35 cellular contexts compared by ENCODE assay signal in genomic region chr13:94227255-94227879, GRCh38.
"Had no signal": no experiment of that assay in that cellular context is flagged by ENCODE, and none has a peak within 500 bp of the region (broad histone marks: within the 10 kb centered on the region; RNA-seq: fewer than 3 reads in every experiment).

No MANE protein-coding gene starts in this region.

- H3K27me3 ChIP-seq: adrenal gland, body of pancreas, brain microvascular endothelial cell, breast epithelium had no signal

- H3K9me3 ChIP-seq: adrenal gland, body of pancreas, breast epithelium had no signal

- H3K27me3 Mint-ChIP-seq: activated B cell treated with CpG ODN at 0.5 μM for 24 hours; activated naive CD8-positive, alpha-beta T cell treated with anti-CD3 and anti-CD28 coated beads for 36 hours had no signal

- H3K36me3 ChIP-seq: adrenal gland, brain microvascular endothelial cell, breast epithelium had no signal

- H3K4me1 ChIP-seq: adrenal gland, body of pancreas, breast epithelium had no signal

- H3K4me3 Mint-ChIP-seq: activated B cell treated with CpG ODN at 0.5 μM for 24 hours; activated CD4-positive, alpha-beta memory T cell treated with anti-CD3 and anti-CD28 coated beads for 36 hours; activated CD4-positive, alpha-beta T cell treated with anti-CD3 and anti-CD28 coated beads, Interleukin-2, amount 10 ng/mL, durations not matched to agents 24 days and 14 days; activated CD8-positive, alpha-beta T cell treated with anti-CD3 and anti-CD28 coated beads for 36 hours; activated naive CD4-positive, alpha-beta T cell treated with anti-CD3 and anti-CD28 coated beads for 36 hours; activated naive CD8-positive, alpha-beta T cell treated with anti-CD3 and anti-CD28 coated beads for 36 hours; activated T-cell treated with anti-CD3 and anti-CD28 coated beads, Interleukin-2, amount 50 U/mL, for 4 hours; activated T-cell treated with anti-CD3 and anti-CD28 coated beads, Interleukin-2, amount 50 U/mL, for 72 hours; activated T-helper 1 cell treated with anti-CD3 and anti-CD28 coated beads, Interleukin-12 subunit alpha, Interleukin-12 subunit beta, Interleukin-2, Interleukin-4 antibody, amounts not matched to agents 30 ng/mL and 10 ng/mL and 1 ng/mL, durations not matched to agents 14 hours and 24 hours and 36 hours; activated T-helper 17 cell treated with anti-CD3 and anti-CD28 coated beads, Interleukin-2, amount 50 U/mL, for 72 hours; T-helper 1 cell treated with Interleukin-12 subunit alpha and Interleukin-12 subunit beta and Interleukin-4 antibody, amounts not matched to agents 30 μg/mL and 1 μg/mL, for 36 hours; T-helper 2 cell treated with Interferon-gamma antibody and Interleukin-4, amounts not matched to agents 5 μg/mL and 100 μg/mL, for 36 hours had no signal

- H3K4me1 Mint-ChIP-seq: activated B cell treated with CpG ODN at 0.5 μM for 24 hours; activated CD4-positive, alpha-beta T cell treated with anti-CD3 and anti-CD28 coated beads, Interleukin-2, amount 10 ng/mL, durations not matched to agents 24 days and 14 days; activated naive CD8-positive, alpha-beta T cell treated with anti-CD3 and anti-CD28 coated beads for 36 hours; activated T-helper 17 cell treated with anti-CD3 and anti-CD28 coated beads, Interleukin-2, amount 50 U/mL, for 72 hours had no signal

- H3K36me3 Mint-ChIP-seq: activated CD4-positive, alpha-beta memory T cell treated with anti-CD3 and anti-CD28 coated beads for 36 hours; activated naive CD4-positive, alpha-beta T cell treated with anti-CD3 and anti-CD28 coated beads, Interleukin-2, amount 50 U/mL, for 72 hours; activated naive CD8-positive, alpha-beta T cell treated with anti-CD3 and anti-CD28 coated beads for 36 hours had no signal

- ATAC-seq: activated CD8-positive, alpha-beta T cell treated with anti-CD3 and anti-CD28 coated beads for 36 hours; activated naive CD4-positive, alpha-beta T cell treated with anti-CD3 and anti-CD28 coated beads, Interleukin-2, amount 50 U/mL, for 72 hours; activated T-cell treated with anti-CD3 and anti-CD28 coated beads, Interleukin-2, amount 50 U/mL, for 4 hours; activated T-cell treated with anti-CD3 and anti-CD28 coated beads, Interleukin-2, amount 50 U/mL, for 72 hours; activated T-helper 17 cell treated with anti-CD3 and anti-CD28 coated beads, Interleukin-2, amount 50 U/mL, for 72 hours; body of pancreas had no signal

- H3K27ac Mint-ChIP-seq: activated B cell treated with CpG ODN at 0.5 μM for 24 hours; activated CD4-positive, alpha-beta memory T cell treated with anti-CD3 and anti-CD28 coated beads for 36 hours; activated CD4-positive, alpha-beta T cell treated with anti-CD3 and anti-CD28 coated beads, Interleukin-2, amount 10 ng/mL, durations not matched to agents 24 days and 14 days; activated CD8-positive, alpha-beta T cell treated with anti-CD3 and anti-CD28 coated beads for 36 hours; activated naive CD4-positive, alpha-beta T cell treated with anti-CD3 and anti-CD28 coated beads for 36 hours; activated naive CD4-positive, alpha-beta T cell treated with anti-CD3 and anti-CD28 coated beads, Interleukin-2, amount 50 U/mL, for 72 hours; activated naive CD8-positive, alpha-beta T cell treated with anti-CD3 and anti-CD28 coated beads for 36 hours; activated T-cell treated with anti-CD3 and anti-CD28 coated beads, Interleukin-2, amount 50 U/mL, for 72 hours; activated T-helper 1 cell treated with anti-CD3 and anti-CD28 coated beads, Interleukin-12 subunit alpha, Interleukin-12 subunit beta, Interleukin-2, Interleukin-4 antibody, amounts not matched to agents 30 ng/mL and 10 ng/mL and 1 ng/mL, durations not matched to agents 14 hours and 24 hours and 36 hours; activated T-helper 17 cell treated with anti-CD3 and anti-CD28 coated beads, Interleukin-2, amount 50 U/mL, for 72 hours; T-helper 1 cell treated with Interleukin-12 subunit alpha and Interleukin-12 subunit beta and Interleukin-4 antibody, amounts not matched to agents 30 μg/mL and 1 μg/mL, for 36 hours; T-helper 2 cell treated with Interferon-gamma antibody and Interleukin-4, amounts not matched to agents 5 μg/mL and 100 μg/mL, for 36 hours had no signal

- H3K4me3 ChIP-seq: adrenal gland, body of pancreas, breast epithelium had no signal

- DNase-seq: activated B cell treated with CpG ODN at 0.5 μM for 24 hours; activated CD4-positive, alpha-beta memory T cell treated with anti-CD3 and anti-CD28 coated beads for 36 hours; activated CD4-positive, alpha-beta T cell treated with anti-CD3 and anti-CD28 coated beads for 4 hours; activated CD4-positive, alpha-beta T cell treated with anti-CD3 and anti-CD28 coated beads, Interleukin-2, amount 10 ng/mL, durations not matched to agents 24 days and 14 days; activated CD4-positive, alpha-beta T cell treated with anti-CD3 and anti-CD28 coated beads, Interleukin-2, amount 50 U/mL, for 1 hour; activated CD4-positive, alpha-beta T cell treated with anti-CD3 and anti-CD28 coated beads, Interleukin-2, amount 50 U/mL, for 4 hours; activated CD4-positive, CD25-positive, alpha-beta regulatory T cell treated with anti-CD3 and anti-CD28 coated beads, Interleukin-2, amount 50 U/mL, for 72 hours; activated CD8-positive, alpha-beta memory T cell treated with anti-CD3 and anti-CD28 coated beads, Interleukin-2, amount 50 U/mL, for 4 hours; activated CD8-positive, alpha-beta T cell treated with anti-CD3 and anti-CD28 coated beads for 36 hours; activated effector memory CD4-positive, alpha-beta T cell treated with anti-CD3 and anti-CD28 coated beads, Interleukin-2, amount 50 U/mL, for 16 hours; activated gamma-delta T cell treated with Interleukin-2 at 50 U/mL for 16 hours; activated naive CD4-positive, alpha-beta T cell; activated naive CD4-positive, alpha-beta T cell treated with anti-CD3 and anti-CD28 coated beads for 36 hours; activated naive CD4-positive, alpha-beta T cell treated with anti-CD3 and anti-CD28 coated beads, Interleukin-2, amount 50 U/mL, for 16 hours; activated naive CD8-positive, alpha-beta T cell treated with anti-CD3 and anti-CD28 coated beads for 36 hours; activated T-cell treated with anti-CD3 and anti-CD28 coated beads for 4 hours; activated T-cell treated with anti-CD3 and anti-CD28 coated beads, Interleukin-2, amount 50 U/mL, for 1 hour; activated T-cell treated with anti-CD3 and anti-CD28 coated beads, Interleukin-2, amount 50 U/mL, for 4 hours; activated T-cell treated with anti-CD3 and anti-CD28 coated beads, Interleukin-2, amount 50 U/mL, for 72 hours; adrenal gland; amniotic stem cell; aorta; body of pancreas; brain microvascular endothelial cell; central memory CD4-positive, alpha-beta T cell; T-helper 1 cell; T-helper 2 cell; T-helper 9 cell had no signal

- H3K9me3 Mint-ChIP-seq: activated B cell treated with CpG ODN at 0.5 μM for 24 hours; activated CD4-positive, alpha-beta memory T cell treated with anti-CD3 and anti-CD28 coated beads for 36 hours; activated CD8-positive, alpha-beta T cell treated with anti-CD3 and anti-CD28 coated beads for 36 hours; activated naive CD4-positive, alpha-beta T cell treated with anti-CD3 and anti-CD28 coated beads for 36 hours; activated naive CD4-positive, alpha-beta T cell treated with anti-CD3 and anti-CD28 coated beads, Interleukin-2, amount 50 U/mL, for 72 hours; activated naive CD8-positive, alpha-beta T cell treated with anti-CD3 and anti-CD28 coated beads for 36 hours; activated T-cell treated with anti-CD3 and anti-CD28 coated beads, Interleukin-2, amount 50 U/mL, for 4 hours; activated T-helper 1 cell treated with anti-CD3 and anti-CD28 coated beads, Interleukin-12 subunit alpha, Interleukin-12 subunit beta, Interleukin-2, Interleukin-4 antibody, amounts not matched to agents 30 ng/mL and 10 ng/mL and 1 ng/mL, durations not matched to agents 14 hours and 24 hours and 36 hours; activated T-helper 17 cell treated with anti-CD3 and anti-CD28 coated beads, Interleukin-2, amount 50 U/mL, for 72 hours; T-helper 1 cell treated with Interleukin-12 subunit alpha and Interleukin-12 subunit beta and Interleukin-4 antibody, amounts not matched to agents 30 μg/mL and 1 μg/mL, for 36 hours; T-helper 2 cell treated with Interferon-gamma antibody and Interleukin-4, amounts not matched to agents 5 μg/mL and 100 μg/mL, for 36 hours had no signal

- H3K27ac ChIP-seq: adrenal gland, body of pancreas, brain microvascular endothelial cell, breast epithelium, VCaP had no signal
